30 cellular contexts compared by ENCODE assay signal in genomic region chr18:37182340-37183135, GRCh38.
"Had no signal": no experiment of that assay in that cellular context is flagged by ENCODE, and none has a peak within 500 bp of the region (broad histone marks: within the 10 kb centered on the region; RNA-seq: fewer than 3 reads in every experiment).

No MANE protein-coding gene starts in this region.

- DNase-seq: activated CD4-positive, alpha-beta T cell treated with anti-CD3 and anti-CD28 coated beads for 36 hours; activated CD4-positive, alpha-beta T cell treated with anti-CD3 and anti-CD28 coated beads, Interleukin-2, amount 10 ng/mL, durations not matched to agents 7 days and 5 days; activated CD4-positive, alpha-beta T cell treated with anti-CD3 and anti-CD28 coated beads, Interleukin-2, amount 50 U/mL, for 48 hours; activated CD8-positive, alpha-beta memory T cell treated with anti-CD3 and anti-CD28 coated beads, Interleukin-2, amount 50 U/mL, for 4 hours; activated gamma-delta T cell treated with Interleukin-2 at 50 U/mL for 16 hours; activated naive CD4-positive, alpha-beta T cell treated with anti-CD3 and anti-CD28 coated beads for 36 hours; activated T-cell treated with anti-CD3 and anti-CD28 coated beads for 4 hours; activated T-cell treated with anti-CD3 and anti-CD28 coated beads, Interleukin-2, amount 50 U/mL, for 4 hours; adrenal gland; body of pancreas; caudate nucleus; cerebellar nuclear complex; IMR-90; NCI-H1048; NCI-H1105 treated with DMSO at 0.1 percent for 48 hours; NCI-H1436; NCI-H187; NCI-H2029 treated with DMSO at 0.1 percent for 48 hours; NCI-H2107; NCI-H2171; NCI-H2227 treated with DMSO at 0.1 percent for 48 hours; PC-9; SHP77 had no signal

- H3K27me3 ChIP-seq: adrenal gland, body of pancreas, breast epithelium, SJCRH30 had no signal

- ATAC-seq: activated CD4-positive, alpha-beta T cell treated with anti-CD3 and anti-CD28 coated beads for 36 hours; activated CD4-positive, CD25-positive, alpha-beta regulatory T cell treated with anti-CD3 and anti-CD28 coated beads, Interleukin-2, amount 50 U/mL, for 24 hours; activated naive CD4-positive, alpha-beta T cell treated with anti-CD3 and anti-CD28 coated beads, Interleukin-2, amount 50 U/mL, for 72 hours; activated T-cell treated with anti-CD3 and anti-CD28 coated beads, Interleukin-2, amount 50 U/mL, for 4 hours; body of pancreas; K562; WTC11 had no signal

- H3K9me3 ChIP-seq: adrenal gland, body of pancreas, breast epithelium, SJCRH30 had no signal

- H3K36me3 ChIP-seq: adrenal gland, breast epithelium, SJCRH30 had no signal

- H3K4me3 ChIP-seq: adrenal gland, body of pancreas, breast epithelium, K562, PC-9, SJCRH30, SK-N-MC had no signal
